8 cellular contexts compared by ENCODE assay signal in genomic region chr2:219289537-219290361, GRCh38. TPM values are rescaled to one million over a fixed set of nuclear protein-coding genes. Genes with fewer than 3 reads are reported as not detected.
DNase-seq lines count a peak whose midpoint lies in the region; ATAC-seq and TF ChIP-seq lines count a peak whose summit lies in the region.

No MANE protein-coding gene starts in this region.

- H3K27ac ChIP-seq in RWPE2 (ENCODE audit: poor library complexity, severe bottlenecking) = peak overlapping the region; percentile 79
- H3K27ac ChIP-seq in colonic mucosa = no peak overlapping the region

- in situ Hi-C loops in Caki2 (cut with HindIII; ENCODE audit: low pct_unique_long_range_greater_than_20kb, low sequenced_read_pairs) = no loop called here

- H3K4me1 ChIP-seq in RWPE2 (ENCODE audit: insufficient read depth, poor library complexity, severe bottlenecking) (peaks cover 27% of the 10 kb centered on the region), colonic mucosa (no peaks in the 10 kb centered on the region)

- ATAC-seq in RWPE2 (ENCODE audit: low read depth) (peak; percentile 53), HG03159 (IDR thresholded peaks at IDR 0.05; ENCODE audit: unreplicated experiment) (no peak), GM19035 (IDR thresholded peaks at IDR 0.05; ENCODE audit: unreplicated experiment) (no peak)

- H3K36me3 ChIP-seq in RWPE2 (ENCODE audit: low read depth) (peaks cover 8% of the 10 kb centered on the region), colonic mucosa (no peaks in the 10 kb centered on the region)

- H3K9ac ChIP-seq in colonic mucosa (ENCODE audit: low read depth in 2 of 2, low read length in 2 of 2) = no peak overlapping the region

- intact Hi-C loops in colonic mucosa (cut with DNase I) = loop anchor here (10.0 kb wide), 1 partner anchor 65 kb away; the partner anchor contains the start of genes ANKZF1 and ATG9A

- H3K9me3 ChIP-seq in RWPE2 (ENCODE audit: severe bottlenecking) (no peaks in the 10 kb centered on the region), colonic mucosa (no peaks in the 10 kb centered on the region)

- DNase-seq in Caki2 (ENCODE audit: low read depth) (peak; percentile 28), RWPE2 (ENCODE audit: low spot score) (peak; percentile 81), fibroblast of the aortic adventitia (ENCODE audit: low read depth) (peak; percentile 94), pons (ENCODE audit: low spot score) (peak; percentile 95), GF-D8 (lab: John Stamatoyannopoulos, UW) (no peak), colonic mucosa (no peak)

- H3K4me3 ChIP-seq in RWPE2 (ENCODE audit: severe bottlenecking) = no peak overlapping the region
- no peak overlapping the region for H3K4me3 ChIP-seq in fibroblast of the aortic adventitia (ENCODE audit: low read depth, low read length)
- H3K4me3 ChIP-seq in colonic mucosa = no peak overlapping the region

- H3K27me3 ChIP-seq in RWPE2 (ENCODE audit: insufficient read depth, poor library complexity, severe bottlenecking) (no peaks in the 10 kb centered on the region), colonic mucosa (no peaks in the 10 kb centered on the region)

- TF ChIP-seq CTCF in RWPE2 (IDR thresholded peaks at IDR 0.05; ENCODE audit: poor library complexity, severe bottlenecking) (no peak), fibroblast of the aortic adventitia (IDR thresholded peaks at IDR 0.05; ENCODE audit: insufficient read depth, low read length) (no peak), colonic mucosa (IDR thresholded peaks at IDR 0.05) (no peak)

RNA-seq across cellular contexts. Expression of gene DNAJB2, which starts 10.6 kb away (rescaled TPM):
- 17.0 and 50.6 TPM in 2 replicates for total RNA-seq in Caki2 (2014; rRNA removed; shearing (Covaris generic); ENCODE audit: low replicate concordance)
- total RNA-seq in fibroblast of the aortic adventitia (ENCODE audit: low replicate concordance) (28.0 and 41.7 TPM in 2 replicates), colonic mucosa (10 to 100 TPM; 65.8 to 71.1 TPM)

RNA-seq across cellular contexts. Expression of gene PTPRN, which starts 19.5 kb away (rescaled TPM):
- total RNA-seq in Caki2 (2014; rRNA removed; shearing (Covaris generic); ENCODE audit: low replicate concordance) = not detected in 2 replicates
- total RNA-seq in fibroblast of the aortic adventitia (ENCODE audit: low replicate concordance) = 0.36 and 1.8 TPM in 2 replicates
- total RNA-seq in colonic mucosa = 1 to 10 TPM; 1.9 to 2.0 TPM

RNA-seq across cellular contexts. Expression of gene TUBA4A, which starts 36.0 kb away (rescaled TPM):
- total RNA-seq in Caki2 (2014; rRNA removed; shearing (Covaris generic); ENCODE audit: low replicate concordance) = 23.9 and 24.9 TPM in 2 replicates
- total RNA-seq in fibroblast of the aortic adventitia (ENCODE audit: low replicate concordance) (9.7 and 25.6 TPM in 2 replicates), colonic mucosa (100 to 1,000 TPM in 1 of 2 donors, 10 to 100 TPM in 1; 68.4 to 149 TPM)

RNA-seq across cellular contexts. Expression of gene TUBA4B, which starts 36.7 kb away (rescaled TPM):
- total RNA-seq in Caki2 (2014; rRNA removed; shearing (Covaris generic); ENCODE audit: low replicate concordance) = 0.10 TPM in 1 of 2 replicates, not detected in the other
- total RNA-seq in fibroblast of the aortic adventitia (ENCODE audit: low replicate concordance) (not detected in 2 replicates), colonic mucosa (not detected)

RNA-seq across cellular contexts. Expression of gene RESP18, which starts 42.8 kb away (rescaled TPM):
- total RNA-seq in Caki2 (2014; rRNA removed; shearing (Covaris generic); ENCODE audit: low replicate concordance) = not detected in 2 replicates
- total RNA-seq in fibroblast of the aortic adventitia (ENCODE audit: low replicate concordance) = not detected in 2 replicates
- not detected for total RNA-seq in colonic mucosa

Comparison
In these comparisons a context has a peak if more than half of its experiments do, and no peak if none do; other contexts are left out.
1. DNase-seq: peak in Caki2 (single experiment), RWPE2 (single experiment), fibroblast of the aortic adventitia (single experiment) and pons (single experiment); none in GF-D8 (single experiment) and colonic mucosa (single experiment).